10 cellular contexts compared by ENCODE assay signal in the genomic region with DNA sequence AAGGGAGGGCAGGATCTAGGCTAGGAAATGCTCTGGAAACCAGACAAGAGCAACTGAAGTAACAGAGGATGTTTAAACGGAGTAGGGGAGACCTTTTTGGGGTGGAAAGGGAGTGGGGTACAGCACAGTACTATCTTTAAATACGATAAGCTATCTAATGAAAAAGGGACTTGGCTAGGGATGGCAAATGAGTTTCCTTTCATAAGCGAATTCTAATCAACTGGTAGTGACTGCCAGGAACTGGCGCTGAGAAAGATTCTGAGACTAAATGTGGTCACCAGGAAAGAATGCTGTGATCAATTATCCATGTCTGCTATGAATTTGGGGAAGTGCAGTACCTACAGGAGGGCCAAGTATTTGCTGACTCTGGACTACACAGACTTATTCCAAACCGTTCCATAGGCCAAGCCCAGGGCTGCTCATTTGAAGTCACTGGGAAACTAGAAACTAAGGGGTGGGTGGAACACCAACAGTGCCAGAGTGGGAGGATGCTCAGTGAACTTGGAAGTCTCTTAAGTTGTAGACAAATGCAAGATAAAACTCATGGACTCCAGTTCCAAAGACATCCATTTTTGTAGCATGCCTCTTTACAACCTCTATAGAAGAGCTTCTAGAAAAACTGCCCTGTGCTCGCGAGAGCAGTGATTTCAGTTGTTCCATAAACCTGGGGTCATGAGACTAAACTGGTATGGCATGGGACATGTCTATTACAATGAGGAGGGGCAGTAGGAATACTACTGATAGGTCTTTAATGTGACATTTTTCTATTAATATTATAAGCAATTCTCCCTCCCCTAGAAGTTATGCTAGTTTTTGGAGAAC. TPM values are rescaled to one million over a fixed set of nuclear protein-coding genes. Genes with fewer than 3 reads are reported as not detected.
DNase-seq lines count a peak whose midpoint lies in the region; ATAC-seq and TF ChIP-seq lines count a peak whose summit lies in the region.
"Had no signal": no experiment of that assay in that cellular context is flagged by ENCODE, and none has a peak within 500 bp of the region (broad histone marks: within the 10 kb centered on the region; RNA-seq: fewer than 3 reads in every experiment).

No MANE protein-coding gene starts in this region.

- peaks cover 61% of the 10 kb centered on the region for H3K4me1 Mint-ChIP-seq in CD8-positive, alpha-beta T cell (ENCODE audit: low read depth)
- peaks cover 49% of the 10 kb centered on the region for H3K4me1 Mint-ChIP-seq in brain
- H3K4me1 Mint-ChIP-seq in naive thymus-derived CD8-positive, alpha-beta T cell, result peaks cover 21 to 84% (median 48%) of the 10 kb centered on the region in 4 donors

- no peak overlapping the region for H2BK120ac ChIP-seq in IMR-90 (ENCODE audit: low read depth, low read length)
- no peak overlapping the region for H2BK120ac ChIP-seq in neuronal stem cell (ENCODE audit: low read depth, low read length)

- no peak overlapping the region for H2BK12ac ChIP-seq in neuronal stem cell (ENCODE audit: low read length)

- no peaks in the 10 kb centered on the region for H3K9me3 ChIP-seq in CD8-positive, alpha-beta T cell (ENCODE audit: low read length)
- H3K9me3 ChIP-seq in IMR-90 (ENCODE audit: control insufficient read depth, insufficient read depth, low read length), result no peaks in the 10 kb centered on the region
- H3K9me3 ChIP-seq in neuronal stem cell (replicated peaks in 1 of 2; ENCODE audit: control insufficient read depth in 2 of 2, insufficient read depth in 1 of 2, low read depth in 1 of 2, low read length in 2 of 2), result no peaks in the 10 kb centered on the region
- no peaks in the 10 kb centered on the region for H3K9me3 ChIP-seq in psoas muscle

- H2AK9ac ChIP-seq in IMR-90 (replicated peaks; ENCODE audit: low read depth, low read length, poor library complexity), result no peak overlapping the region

- H3K9ac ChIP-seq in IMR-90 (ENCODE audit: low read depth, low read length) (no peak overlapping the region), neuronal stem cell (ENCODE audit: low read depth, low read length, poor library complexity) (no peak overlapping the region)

- WGBS in IMR-90 (ENCODE audit: extremely low coverage in 2 of 2, insufficient read length in 1 of 2), 2 experiments, result 91% methylated on average over 2 of the region's 7 CpGs; no CpG with 5 or more reads in 1 of the 2 experiments
- no CpG with 5 or more reads among the region's 7 CpGs for WGBS in neuronal stem cell (ENCODE audit: extremely low coverage in 2 of 2, insufficient read length in 2 of 2, insufficient replicate concordance in 1 of 2), 2 donors
- WGBS in psoas muscle, 3 donors, result 50 to 64% (median 52%) methylated on average over 7 of the region's 7 CpGs

- no peaks in the 10 kb centered on the region for H3K9me3 Mint-ChIP-seq in CD8-positive, alpha-beta T cell
- H3K9me3 Mint-ChIP-seq in brain, result peaks cover 12 to 31% (median 21%) of the 10 kb centered on the region in 5 experiments
- H3K9me3 Mint-ChIP-seq in naive thymus-derived CD8-positive, alpha-beta T cell, result peaks cover 0 to 30% (median 0%) of the 10 kb centered on the region in 9 donors

- H2BK15ac ChIP-seq in IMR-90 (ENCODE audit: low read depth, low read length) (no peak overlapping the region), neuronal stem cell (ENCODE audit: low read length) (no peak overlapping the region)

- H3K27ac ChIP-seq in CD8-positive, alpha-beta T cell (ENCODE audit: low read depth, low read length), result no peak overlapping the region
- H3K27ac ChIP-seq in IMR-90 (ENCODE audit: insufficient read depth, low read length) (no peak overlapping the region), neuronal stem cell (replicated peaks; ENCODE audit: low read length) (no peak overlapping the region), psoas muscle (no peak overlapping the region)

- H3K27ac Mint-ChIP-seq in CD8-positive, alpha-beta T cell, result peak overlapping the region; percentile 99
- peak overlapping the region in 4 of 5 experiments; percentile 0 to 59 (median 32) for H3K27ac Mint-ChIP-seq in brain
- peak overlapping the region in 9 of 10 donors; percentile 2 to 99 (median 74) for H3K27ac Mint-ChIP-seq in naive thymus-derived CD8-positive, alpha-beta T cell

- POLR2A ChIA-PET in CD8-positive, alpha-beta T cell (lab: Charles Lee), result no interaction called here
- POLR2A ChIA-PET in IMR-90 (lab: Charles Lee; ENCODE audit: unreplicated experiment), result no interaction called here
- POLR2A ChIA-PET in naive thymus-derived CD8-positive, alpha-beta T cell (lab: Charles Lee), result interaction anchor here (2.9 to 3.2 kb wide), 2 partner anchors 8 to 21 kb away, joined by 9 to 35 read pairs; no protein-coding TSS in a partner anchor

- DNase-seq in CD8-positive, alpha-beta T cell, result no peak
- DNase-seq in IMR-90 (no peak), neuronal stem cell (ENCODE audit: low spot score) (no peak), NCI-H510A treated with DMSO at 0.1 percent for 48 hours (lab: John Stamatoyannopoulos, UW) (no peak), psoas muscle (no peak)
- DNase-seq in naive thymus-derived CD8-positive, alpha-beta T cell, result no peak
- DNase-seq: EL had no signal

- in situ Hi-C loops in IMR-90 (cut with MboI; ENCODE audit: low sequenced_read_pairs), result loop anchor here (25.0 kb wide), 1 partner anchor 770 kb away; no protein-coding TSS in a partner anchor

- no peaks in the 10 kb centered on the region for H3K27me3 ChIP-seq in CD8-positive, alpha-beta T cell (ENCODE audit: insufficient read depth, low read length)
- H3K27me3 ChIP-seq in IMR-90 (ENCODE audit: control insufficient read depth, insufficient read depth, low read length), result no peaks in the 10 kb centered on the region
- H3K27me3 ChIP-seq in neuronal stem cell (ENCODE audit: control insufficient read depth in 3 of 3, insufficient read depth in 3 of 3, low read depth in 1 of 3, low read length in 3 of 3), result no peaks in the 10 kb centered on the region
- peaks cover 0 to 14% (median 0%) of the 10 kb centered on the region in 3 donors for H3K27me3 ChIP-seq in psoas muscle (ENCODE audit: insufficient read depth in 3 of 3, low read length in 2 of 3)

- H4K8ac ChIP-seq in IMR-90 (ENCODE audit: low read depth in 2 of 2, low read length in 2 of 2) (no peak overlapping the region), neuronal stem cell (ENCODE audit: low read depth, low read length) (no peak overlapping the region)

- dilution Hi-C loops in IMR-90 (cut with HindIII; ENCODE audit: low sequenced_read_pairs, unreplicated experiment), result no loop called here

- H2AFZ ChIP-seq in IMR-90 (replicated peaks; ENCODE audit: low read length, poor library complexity) (no peak overlapping the region), neuronal stem cell (ENCODE audit: low read length) (no peak overlapping the region)

- H3K4me2 ChIP-seq in IMR-90 (ENCODE audit: low read depth, low read length) (peak overlapping the region; percentile 23; the same call in 1 of the 2 replicates), neuronal stem cell (ENCODE audit: insufficient read depth, low read length, poor library complexity, severe bottlenecking) (no peak overlapping the region)

- H3K14ac ChIP-seq in IMR-90 (replicated peaks; ENCODE audit: low read depth, low read length), result no peak overlapping the region
- H3K14ac ChIP-seq in neuronal stem cell (ENCODE audit: low read length), result no peak overlapping the region

- TF ChIP-seq POLR2A in IMR-90 (IDR thresholded peaks at IDR 0.05; ENCODE audit: low read depth, low read length), result no peak

- intact Hi-C loops in CD8-positive, alpha-beta T cell (cut with DNase I, micrococcal nuclease), result loop anchor here (5.0 to 10.0 kb wide), 4 partner anchors 75 to 1602 kb away; a partner anchor contains a TSS
- intact Hi-C loops in IMR-90 (cut with micrococcal nuclease) (loop anchor here (5.0 kb wide), 2 partner anchors 40 to 225 kb away; no protein-coding TSS in a partner anchor), psoas muscle (cut with DNase I) (loop anchor here in 1 of 2 donors (5.0 kb wide), 2 partner anchors 45 to 75 kb away; a partner anchor contains a TSS)

- peaks cover 53% of the 10 kb centered on the region for H3K36me3 Mint-ChIP-seq in CD8-positive, alpha-beta T cell
- peaks cover 58% of the 10 kb centered on the region for H3K36me3 Mint-ChIP-seq in brain
- peaks cover 14 to 45% (median 27%) of the 10 kb centered on the region in 3 donors for H3K36me3 Mint-ChIP-seq in naive thymus-derived CD8-positive, alpha-beta T cell

- H4K91ac ChIP-seq in IMR-90 (ENCODE audit: insufficient read depth, low read depth, low read length), result no peak overlapping the region
- no peak overlapping the region for H4K91ac ChIP-seq in neuronal stem cell (ENCODE audit: low read depth, low read length, poor library complexity)

- peak overlapping the region; percentile 26 for H3K4me3 Mint-ChIP-seq in CD8-positive, alpha-beta T cell
- H3K4me3 Mint-ChIP-seq in brain, result peak overlapping the region; percentile 53 to 93 (median 93)
- peak overlapping the region in 9 of 10 donors; percentile 8 to 99 (median 94) for H3K4me3 Mint-ChIP-seq in naive thymus-derived CD8-positive, alpha-beta T cell

- H2AK5ac ChIP-seq in IMR-90 (ENCODE audit: low read depth, low read length), result no peak overlapping the region
- no peak overlapping the region for H2AK5ac ChIP-seq in neuronal stem cell (ENCODE audit: low read depth, low read length)

- TF ChIP-seq RAD21 in IMR-90 (IDR thresholded peaks at IDR 0.05; ENCODE audit: low read length), result no peak

- no peaks in the 10 kb centered on the region; the same call in 1 of the 2 replicates for H3K9me1 ChIP-seq in IMR-90 (ENCODE audit: insufficient read depth, low read length)

- H3K4ac ChIP-seq in IMR-90 (ENCODE audit: low read depth, low read length) (no peak overlapping the region), neuronal stem cell (ENCODE audit: low read length) (no peak overlapping the region)

- no peak overlapping the region for H3K56ac ChIP-seq in IMR-90 (ENCODE audit: extremely low read depth, insufficient read depth, low read length)

- no peak overlapping the region for H2BK5ac ChIP-seq in IMR-90 (ENCODE audit: low read depth, low read length, poor library complexity, severe bottlenecking)
- H2BK5ac ChIP-seq in neuronal stem cell (ENCODE audit: low read length), result no peak overlapping the region

- no peaks in the 10 kb centered on the region for H4K20me1 ChIP-seq in IMR-90 (ENCODE audit: insufficient read depth, low read length)

- H3K79me1 ChIP-seq in IMR-90 (ENCODE audit: low read depth in 1 of 2, low read length in 2 of 2), result peaks cover 16 to 38% of the 10 kb centered on the region in 2 experiments
- peaks cover 2% of the 10 kb centered on the region for H3K79me1 ChIP-seq in neuronal stem cell (ENCODE audit: low read depth, low read length)

- CTCF ChIA-PET in CD8-positive, alpha-beta T cell (lab: Charles Lee), result no interaction called here
- CTCF ChIA-PET in IMR-90 (lab: Yijun Ruan, JAX), result no interaction called here

- no peaks in the 10 kb centered on the region for H3K36me3 ChIP-seq in CD8-positive, alpha-beta T cell (ENCODE audit: insufficient read depth, low read length)
- H3K36me3 ChIP-seq in IMR-90 (ENCODE audit: control insufficient read depth, insufficient read depth, low read length) (peaks cover 5% of the 10 kb centered on the region), neuronal stem cell (replicated peaks in 1 of 2; ENCODE audit: control insufficient read depth in 2 of 2, insufficient read depth in 2 of 2, low read length in 2 of 2) (peaks cover 0 to 22% of the 10 kb centered on the region in 2 donors), psoas muscle (ENCODE audit: insufficient read depth in 1 of 2, low read depth in 1 of 2) (peaks cover 0 to 3% of the 10 kb centered on the region in 2 donors)

- TF ChIP-seq CTCF in CD8-positive, alpha-beta T cell (IDR thresholded peaks at IDR 0.05), result no peak
- TF ChIP-seq CTCF in IMR-90 (conservative IDR thresholded peaks at IDR 0.05; ENCODE audit: low read depth, low read length) (no peak), brain (conservative IDR thresholded peaks at IDR 0.05) (no peak), psoas muscle (IDR thresholded peaks at IDR 0.05) (no peak)

- no TSS peak for BruUV-seq in IMR-90 (replicated peaks; lab: Mats Ljungman, UMichigan)

- no peak overlapping the region for H2BK20ac ChIP-seq in IMR-90 (ENCODE audit: low read depth, low read length)

- H3K18ac ChIP-seq in IMR-90 (ENCODE audit: low read depth, low read length), result no peak overlapping the region
- no peak overlapping the region for H3K18ac ChIP-seq in neuronal stem cell (ENCODE audit: low read length)

- H3K4me3 ChIP-seq in CD8-positive, alpha-beta T cell (ENCODE audit: low read depth, low read length), result no peak overlapping the region
- H3K4me3 ChIP-seq in IMR-90 (ENCODE audit: insufficient read depth, low read depth, low read length), result no peak overlapping the region
- H3K4me3 ChIP-seq in neuronal stem cell (ENCODE audit: low read length in 2 of 2), result no peak overlapping the region
- H3K4me3 ChIP-seq in psoas muscle, result no peak overlapping the region
- H3K4me3 ChIP-seq: lung had no signal

- ATAC-seq in CD8-positive, alpha-beta T cell, result no peak
- ATAC-seq in IMR-90 (ENCODE audit: low read depth) (no peak), HG02623 (IDR thresholded peaks at IDR 0.05; ENCODE audit: unreplicated experiment) (no peak), psoas muscle (no peak)
- no peak for ATAC-seq in naive thymus-derived CD8-positive, alpha-beta T cell

- H3K23ac ChIP-seq in IMR-90 (ENCODE audit: low read depth, low read length) (no peak overlapping the region), neuronal stem cell (ENCODE audit: low read depth, low read length, poor library complexity) (no peak overlapping the region)

- no peak overlapping the region for H4K5ac ChIP-seq in IMR-90 (ENCODE audit: low read depth, low read length)

- no peaks in the 10 kb centered on the region for H3K27me3 Mint-ChIP-seq in CD8-positive, alpha-beta T cell (ENCODE audit: low read depth)
- peaks cover 9% of the 10 kb centered on the region for H3K27me3 Mint-ChIP-seq in brain
- no peaks in the 10 kb centered on the region for H3K27me3 Mint-ChIP-seq in naive thymus-derived CD8-positive, alpha-beta T cell

- H3K4me1 ChIP-seq in CD8-positive, alpha-beta T cell (ENCODE audit: insufficient read depth, low read length), result peaks cover 39% of the 10 kb centered on the region
- H3K4me1 ChIP-seq in IMR-90 (ENCODE audit: control insufficient read depth, insufficient read depth, low read length) (no peaks in the 10 kb centered on the region), neuronal stem cell (ENCODE audit: control insufficient read depth in 2 of 2, insufficient read depth in 1 of 2, low read depth in 1 of 2, low read length in 2 of 2) (peaks cover 2 to 7% of the 10 kb centered on the region in 2 donors), psoas muscle (peaks cover 3% of the 10 kb centered on the region)

RNA-seq across cellular contexts. Expression of a gene that starts 2.0 kb away (rescaled TPM):
- 10 to 100 TPM; 20.5 to 24.6 TPM for total RNA-seq in CD8-positive, alpha-beta T cell
- 13.8 and 19.2 TPM in 2 replicates for total RNA-seq in IMR-90 (2012; rRNA removed)
- polyA plus RNA-seq in IMR-90 (2012; rRNA removed), result 6.7 and 11.3 TPM in 2 replicates
- 4.9 and 10.1 TPM in 2 replicates for polyA plus RNA-seq in IMR-90 (2012; cell fraction: cytosol; rRNA removed)
- polyA plus RNA-seq in IMR-90 (2012; cell fraction: nucleus; rRNA removed; ENCODE audit: low replicate concordance), result 7.3 and 28.8 TPM in 2 replicates
- polyA plus RNA-seq in brain (ENCODE audit: insufficient read depth, low read depth, low replicate concordance), result 6.6 TPM
- total RNA-seq in naive thymus-derived CD8-positive, alpha-beta T cell, result 10 to 100 TPM; 34.3 to 35.5 TPM
- 10 to 100 TPM; 25.7 to 51.5 (median 31.9) TPM for polyA plus RNA-seq in naive thymus-derived CD8-positive, alpha-beta T cell
- 8.2 TPM for polyA plus RNA-seq in neuronal stem cell (2013, experiment 1 of 2)
- 9.0 TPM for polyA plus RNA-seq in neuronal stem cell (2013, experiment 2 of 2)
- total RNA-seq in psoas muscle, result 1 to 10 TPM; 3.4 to 6.3 (median 5.0) TPM
- 1 to 10 TPM; 2.1 to 4.7 (median 3.9) TPM for polyA plus RNA-seq in psoas muscle

RNA-seq across cellular contexts. Expression of a gene that starts 2.1 kb away (rescaled TPM):
- 10 to 100 TPM; 49.2 to 56.7 TPM for total RNA-seq in CD8-positive, alpha-beta T cell
- total RNA-seq in IMR-90 (2012; rRNA removed), result 8.4 and 10.6 TPM in 2 replicates
- polyA plus RNA-seq in IMR-90 (2012; rRNA removed), result 7.7 and 8.6 TPM in 2 replicates
- 2.5 and 5.2 TPM in 2 replicates for polyA plus RNA-seq in IMR-90 (2012; cell fraction: cytosol; rRNA removed)
- 19.8 and 41.0 TPM in 2 replicates for polyA plus RNA-seq in IMR-90 (2012; cell fraction: nucleus; rRNA removed; ENCODE audit: low replicate concordance)
- 6.7 TPM for polyA plus RNA-seq in brain (ENCODE audit: insufficient read depth, low read depth, low replicate concordance)
- 100 to 1,000 TPM; 119 to 127 TPM for total RNA-seq in naive thymus-derived CD8-positive, alpha-beta T cell
- polyA plus RNA-seq in naive thymus-derived CD8-positive, alpha-beta T cell, result 10 to 100 TPM; 27.3 to 37.6 (median 33.8) TPM
- polyA plus RNA-seq in neuronal stem cell (2013, experiment 1 of 2), result 21.9 TPM
- 24.0 TPM for polyA plus RNA-seq in neuronal stem cell (2013, experiment 2 of 2)
- total RNA-seq in psoas muscle, result 1 to 10 TPM; 7.2 to 8.2 (median 7.8) TPM
- polyA plus RNA-seq in psoas muscle, result 1 to 10 TPM; 3.3 to 9.5 (median 8.4) TPM

RNA-seq across cellular contexts. Expression of a gene that starts 43.5 kb away (rescaled TPM):
- 10 to 100 TPM; 19.4 to 21.5 TPM for total RNA-seq in CD8-positive, alpha-beta T cell
- total RNA-seq in IMR-90 (2012; rRNA removed), result 15.8 and 26.7 TPM in 2 replicates
- 15.6 and 22.3 TPM in 2 replicates for polyA plus RNA-seq in IMR-90 (2012; rRNA removed)
- 5.8 and 7.9 TPM in 2 replicates for polyA plus RNA-seq in IMR-90 (2012; cell fraction: cytosol; rRNA removed)
- 2.2 and 12.0 TPM in 2 replicates for polyA plus RNA-seq in IMR-90 (2012; cell fraction: nucleus; rRNA removed; ENCODE audit: low replicate concordance)
- polyA plus RNA-seq in brain (ENCODE audit: insufficient read depth, low read depth, low replicate concordance), result 21.7 TPM
- 10 to 100 TPM; 13.7 to 14.0 TPM for total RNA-seq in naive thymus-derived CD8-positive, alpha-beta T cell
- polyA plus RNA-seq in naive thymus-derived CD8-positive, alpha-beta T cell, result 10 to 100 TPM; 15.6 to 22.1 (median 17.3) TPM
- polyA plus RNA-seq in neuronal stem cell (2013, experiment 1 of 2), result 14.9 TPM
- polyA plus RNA-seq in neuronal stem cell (2013, experiment 2 of 2), result 15.2 TPM
- 10 to 100 TPM; 13.2 to 15.3 (median 14.2) TPM for total RNA-seq in psoas muscle
- 10 to 100 TPM; 13.0 to 25.4 (median 22.8) TPM for polyA plus RNA-seq in psoas muscle

Comparison
In these comparisons a context has a peak if more than half of its experiments do, and no peak if none do; other contexts are left out.
1. H3K27ac Mint-ChIP-seq: peak in every context shown above with its lines; median percentile 99 in CD8-positive, alpha-beta T cell; 74 in naive thymus-derived CD8-positive, alpha-beta T cell; 32 in brain.
2. H3K4me3 Mint-ChIP-seq: peak in every context shown above with its lines; median percentile 94 in naive thymus-derived CD8-positive, alpha-beta T cell; 93 in brain; 26 in CD8-positive, alpha-beta T cell.